In the genomic region with DNA sequence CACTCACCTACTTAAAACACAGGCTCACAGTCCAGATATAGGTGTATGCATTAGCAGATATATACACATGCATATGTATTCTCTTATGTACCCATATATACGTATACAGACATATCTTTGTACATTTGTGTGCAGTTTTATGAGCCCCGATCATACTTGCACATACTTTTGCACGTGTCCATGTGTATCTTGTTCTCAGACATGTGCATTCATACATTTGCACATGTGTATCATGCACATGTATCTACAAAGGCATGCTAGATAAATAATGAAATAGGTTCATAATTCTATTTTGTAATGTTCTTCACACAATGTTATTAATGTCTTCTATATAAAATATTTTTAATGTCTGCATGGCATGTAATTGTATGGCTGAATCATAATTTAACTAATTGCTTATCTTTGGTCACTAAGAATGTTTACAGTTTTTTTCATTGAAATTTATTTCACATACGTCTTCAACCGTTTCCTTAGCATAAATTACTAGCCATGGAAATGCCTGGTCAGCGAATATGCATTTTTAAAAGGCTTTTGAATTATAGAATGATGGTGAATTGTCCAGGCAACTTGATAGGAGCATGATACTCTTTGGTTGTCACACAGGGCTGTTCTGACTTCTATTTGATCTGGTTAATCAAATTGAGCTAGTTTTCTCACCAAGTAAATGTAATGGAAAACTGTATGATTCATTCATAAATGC, we compare ENCODE assay signal across 12 cellular contexts. TPM values are rescaled to one million over a fixed set of nuclear protein-coding genes. Genes with fewer than 3 reads are reported as not detected.
A peak's percentile ranks its signal among the peaks of the same experiment; 100 is the strongest.
DNase-seq lines count a peak whose midpoint lies in the region; ATAC-seq and TF ChIP-seq lines count a peak whose summit lies in the region.
"Had no signal": no experiment of that assay in that cellular context is flagged by ENCODE, and none has a peak within 500 bp of the region (broad histone marks: within the 10 kb centered on the region; RNA-seq: fewer than 3 reads in every experiment).

No MANE protein-coding gene starts in this region.

- no peaks in the 10 kb centered on the region for H3K36me3 ChIP-seq in CD4-positive, CD25-positive, alpha-beta regulatory T cell (ENCODE audit: control insufficient read depth, insufficient read depth, low read length)
- H3K36me3 ChIP-seq: SJCRH30, tibial nerve had no signal

- peak overlapping the region; percentile 99 for H3K4me3 ChIP-seq in CD4-positive, CD25-positive, alpha-beta regulatory T cell (ENCODE audit: low read depth, low read length)
- peak overlapping the region; percentile 16 for H3K4me3 ChIP-seq in astrocyte of the cerebellum (ENCODE audit: low read depth, low read length)

- no peaks in the 10 kb centered on the region for H3K27me3 Mint-ChIP-seq in CD4-positive, CD25-positive, alpha-beta regulatory T cell
- H3K27me3 Mint-ChIP-seq in HFFc6 (ENCODE audit: insufficient read depth): no peaks in the 10 kb centered on the region
- no peaks in the 10 kb centered on the region for H3K27me3 Mint-ChIP-seq in nephron progenitor cell (ENCODE audit: low read depth, poor library complexity)

- no peak overlapping the region for H3K27ac ChIP-seq in CD4-positive, CD25-positive, alpha-beta regulatory T cell (ENCODE audit: insufficient read depth, low read length, poor library complexity, severe bottlenecking)
- H3K27ac ChIP-seq: SJCRH30 had no signal

- H3K4me1 ChIP-seq in CD4-positive, CD25-positive, alpha-beta regulatory T cell (ENCODE audit: control insufficient read depth, insufficient read depth, low read length, poor library complexity, severe bottlenecking): peaks cover 45% of the 10 kb centered on the region

- no peaks in the 10 kb centered on the region for H3K9me3 Mint-ChIP-seq in CD4-positive, CD25-positive, alpha-beta regulatory T cell
- H3K9me3 Mint-ChIP-seq in HFFc6: no peaks in the 10 kb centered on the region
- H3K9me3 Mint-ChIP-seq in nephron progenitor cell: peaks cover 23% of the 10 kb centered on the region

- no peaks in the 10 kb centered on the region for H3K9me3 ChIP-seq in CD4-positive, CD25-positive, alpha-beta regulatory T cell (ENCODE audit: control insufficient read depth in 2 of 2, low read length in 2 of 2)
- H3K9me3 ChIP-seq: SJCRH30, tibial nerve had no signal

- peaks cover 16% of the 10 kb centered on the region for H3K36me3 Mint-ChIP-seq in CD4-positive, CD25-positive, alpha-beta regulatory T cell
- H3K36me3 Mint-ChIP-seq in HFFc6 (ENCODE audit: low read depth) (peaks cover 5% of the 10 kb centered on the region), nephron progenitor cell (ENCODE audit: low read depth) (peaks cover 38% of the 10 kb centered on the region)

- TF ChIP-seq CTCF in HFFc6 (IDR thresholded peaks at IDR 0.05) (no peak), astrocyte of the cerebellum (IDR thresholded peaks at IDR 0.05; ENCODE audit: low read depth, low read length, missing control alignments) (no peak), nephron progenitor cell (IDR thresholded peaks at IDR 0.05) (no peak)

- DNase-seq in CD4-positive, CD25-positive, alpha-beta regulatory T cell: no peak
- no peak for DNase-seq in HFFc6
- DNase-seq in astrocyte of the cerebellum (ENCODE audit: low read depth): no peak
- DNase-seq in nephron progenitor cell: no peak
- DNase-seq in DMS79 treated with DMSO at 0.1 percent for 48 hours (lab: John Stamatoyannopoulos, UW): no peak
- DNase-seq: cerebellar nuclear complex, occipital lobe, SJCRH30 had no signal

- H3K4me1 Mint-ChIP-seq in CD4-positive, CD25-positive, alpha-beta regulatory T cell: peaks cover 47 to 84% (median 54%) of the 10 kb centered on the region in 4 donors
- H3K4me1 Mint-ChIP-seq in HFFc6 (ENCODE audit: low read depth) (peaks cover 41% of the 10 kb centered on the region), nephron progenitor cell (peaks cover 22% of the 10 kb centered on the region)

- peak overlapping the region; percentile 95 to 100 (median 96) for H3K4me3 Mint-ChIP-seq in CD4-positive, CD25-positive, alpha-beta regulatory T cell
- H3K4me3 Mint-ChIP-seq in HFFc6 (peak overlapping the region; percentile 97), nephron progenitor cell (peak overlapping the region; percentile 98)

- peak overlapping the region in 2 of 3 donors; percentile 36 to 97 for H3K27ac Mint-ChIP-seq in CD4-positive, CD25-positive, alpha-beta regulatory T cell
- H3K27ac Mint-ChIP-seq in HFFc6 (0 out of 2 replicates have a peak overlapping the region, but pooled peaks have one; percentile 21), nephron progenitor cell (no peak overlapping the region)

- in situ Hi-C loops in astrocyte of the cerebellum (cut with HindIII; ENCODE audit: low sequenced_read_pairs): no loop called here

- H3K27me3 ChIP-seq in CD4-positive, CD25-positive, alpha-beta regulatory T cell (ENCODE audit: control insufficient read depth, insufficient read depth, low read length): no peaks in the 10 kb centered on the region
- H3K27me3 ChIP-seq: SJCRH30, tibial nerve had no signal

- no peak for ATAC-seq in CD4-positive, CD25-positive, alpha-beta regulatory T cell (ENCODE audit: low read depth in 2 of 2)
- ATAC-seq in HG03521 (IDR thresholded peaks at IDR 0.05; ENCODE audit: unreplicated experiment): no peak
- no peak for ATAC-seq in HG03378 (IDR thresholded peaks at IDR 0.05; ENCODE audit: unreplicated experiment)
- ATAC-seq in GM21515 (IDR thresholded peaks at IDR 0.05; ENCODE audit: unreplicated experiment): no peak

RNA-seq across cellular contexts. Expression of gene NDFIP1, which starts 2.6 kb away (rescaled TPM):
- 109 TPM for total RNA-seq in CD4-positive, CD25-positive, alpha-beta regulatory T cell
- 10 to 100 TPM; 68.2 to 89.3 (median 78.6) TPM for polyA plus RNA-seq in CD4-positive, CD25-positive, alpha-beta regulatory T cell
- total RNA-seq in HFFc6 (2021; fragmentation: NEBNext Ultra II Directional; extraction: Animal tissue kit (Norgen Biotek cat#: 25700)): 10 to 100 TPM; 57.7 to 69.9 (median 63.0) TPM
